ENCODE assay signal across 8 cellular contexts in the genomic region with DNA sequence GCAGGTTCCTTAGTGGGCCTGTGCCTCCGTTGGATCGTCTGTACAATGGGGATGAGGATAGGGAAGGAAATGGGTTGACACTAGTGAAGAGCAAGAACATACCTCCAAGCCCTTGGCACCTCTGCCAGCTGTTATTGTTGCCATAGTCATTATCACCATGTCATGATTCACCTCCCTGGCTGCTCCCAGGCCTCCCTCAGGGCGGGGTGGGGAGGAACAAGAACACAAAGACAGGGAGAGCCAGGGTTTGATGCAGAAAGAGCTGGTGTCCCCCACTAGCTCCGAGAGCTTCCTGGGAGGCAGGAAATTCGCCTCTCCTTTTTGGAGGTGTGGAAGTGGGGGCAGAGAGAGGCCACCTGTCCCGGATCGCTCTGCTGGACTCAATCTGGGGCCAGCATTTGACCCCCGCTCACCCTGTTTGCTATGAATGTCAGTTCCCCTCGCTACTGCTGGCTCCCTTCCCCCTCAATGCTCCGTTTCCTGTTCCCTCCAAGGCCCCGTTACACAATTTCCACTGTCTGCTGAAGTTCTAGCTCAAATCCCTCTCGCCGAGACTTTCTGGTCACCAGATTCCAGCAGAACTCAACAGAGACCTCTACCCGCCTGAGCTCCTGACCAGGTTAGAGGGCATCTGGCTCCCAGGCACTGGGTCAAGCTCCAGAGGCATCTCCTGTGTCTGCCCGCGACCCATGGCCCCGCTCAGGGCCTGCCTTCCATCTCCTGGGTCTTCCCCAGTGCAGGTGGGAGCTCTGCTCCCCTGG. TPM values are rescaled to one million over a fixed set of nuclear protein-coding genes. Genes with fewer than 3 reads are reported as not detected.
DNase-seq lines count a peak whose midpoint lies in the region; ATAC-seq, FAIRE-seq and TF ChIP-seq lines count a peak whose summit lies in the region.

No MANE protein-coding gene starts in this region.

- H3K36me3 ChIP-seq in gastrocnemius medialis: no peaks in the 10 kb centered on the region

- H3K4me1 ChIP-seq in gastrocnemius medialis: peaks cover 6 to 26% of the 10 kb centered on the region in 2 donors

- H3K9me3 ChIP-seq in gastrocnemius medialis: no peaks in the 10 kb centered on the region

- FAIRE-seq in HTR-8/SVneo (lab: Jason Lieb, UNC): no peak

- H3K4me3 ChIP-seq in gastrocnemius medialis: peak overlapping the region in 1 of 4 donors; percentile 9

- peak; percentile 66 to 73 for ATAC-seq in gastrocnemius medialis
- ATAC-seq in HG03139 (IDR thresholded peaks at IDR 0.05; ENCODE audit: unreplicated experiment): no peak
- no peak for ATAC-seq in HG03520 (IDR thresholded peaks at IDR 0.05; ENCODE audit: unreplicated experiment)

- in situ Hi-C loops in gastrocnemius medialis (cut with MboI; ENCODE audit: low sequenced_read_pairs in 4 of 4): no loop called here

- peak; percentile 66 for DNase-seq in HCEC 1CT
- DNase-seq in T1000 (lab: John Stamatoyannopoulos, UW): peak; percentile 25
- peak; percentile 87 for DNase-seq in cardiac septum (ENCODE audit: low spot score)
- DNase-seq in gastrocnemius medialis: peak; percentile 47 to 60
- DNase-seq in GM10248 (ENCODE audit: extremely low spot score): no peak
- no peak for DNase-seq in HTR-8/SVneo (ENCODE audit: insufficient read length, low spot score)

- CTCF ChIA-PET in GM10248 (lab: Yijun Ruan, JAX): interaction anchor here (1.1 kb wide), 1 partner anchor 268 kb away, joined by 3 read pairs; no protein-coding TSS in a partner anchor

- intact Hi-C loops in cardiac septum (cut with DNase I) (no loop called here), gastrocnemius medialis (cut with DNase I; ENCODE audit: low total_unique reads) (no loop called here)

- TF ChIP-seq CTCF in gastrocnemius medialis (IDR thresholded peaks at IDR 0.05 in 4 of 5, conservative IDR thresholded peaks at IDR 0.05 in 1 of 5) (no peak), GM10248 (IDR thresholded peaks at IDR 0.05; ENCODE audit: control extremely low read depth, extremely low read depth, low read depth, missing control alignments) (no peak)

- peak overlapping the region; percentile 67 to 75 (median 73) for H3K27ac ChIP-seq in gastrocnemius medialis

- no peak for TF ChIP-seq POLR2A in gastrocnemius medialis (IDR thresholded peaks at IDR 0.05)

- POLR2A ChIA-PET in GM10248 (lab: Yijun Ruan, JAX): interaction anchor here (0.5 kb wide), 1 partner anchor 358 kb away, joined by 6 read pairs; no protein-coding TSS in a partner anchor

- H3K27me3 ChIP-seq in gastrocnemius medialis: no peaks in the 10 kb centered on the region

RNA-seq across cellular contexts. Expression of a gene that starts 9.1 kb away (rescaled TPM):
- 95.5 TPM for total RNA-seq in cardiac septum
- total RNA-seq in gastrocnemius medialis: 10 to 100 TPM; 20.4 to 28.7 (median 27.0) TPM

RNA-seq across cellular contexts. Expression of a gene that starts 13.1 kb away (rescaled TPM):
- total RNA-seq in cardiac septum: 1.6 TPM
- total RNA-seq in gastrocnemius medialis: under 1 TPM in 1 of 4 donors, not detected in 3; 0.16 TPM

Comparison
In these comparisons a context has a peak if more than half of its experiments do, and no peak if none do; other contexts are left out.
1. DNase-seq: peak in HCEC 1CT (single experiment), T1000 (single experiment), cardiac septum (single experiment) and gastrocnemius medialis (2 of 2); none in GM10248 (single experiment) and HTR-8/SVneo (single experiment).
2. ATAC-seq: peak in gastrocnemius medialis (2 of 2); none in HG03139 (single experiment) and HG03520 (single experiment).